10 cellular contexts compared by ENCODE assay signal in genomic region chr10:30554443-30554831, GRCh38.
DNase-seq lines count a peak whose midpoint lies in the region; ATAC-seq and TF ChIP-seq lines count a peak whose summit lies in the region.
"Had no signal": no experiment of that assay in that cellular context is flagged by ENCODE, and none has a peak within 500 bp of the region (broad histone marks: within the 10 kb centered on the region; RNA-seq: fewer than 3 reads in every experiment).

No MANE protein-coding gene starts in this region.

- no peaks in the 10 kb centered on the region for H3K9me2 ChIP-seq in PC-3 (replicated peaks; ENCODE audit: low read length)

- H3K4me2 ChIP-seq in PC-3 (ENCODE audit: low read length) (peak overlapping the region; percentile 70), fibroblast of lung (ENCODE audit: extremely low read depth, insufficient read depth, low read length) (peak overlapping the region; percentile 44)

- BruUV-seq in PC-3 (replicated peaks; lab: Mats Ljungman, UMichigan), result no TSS peak

- H3K9me3 ChIP-seq in PC-3 (ENCODE audit: low read length) (no peaks in the 10 kb centered on the region), fibroblast of lung (ENCODE audit: control insufficient read depth, insufficient read depth, low read depth, low read length) (no peaks in the 10 kb centered on the region), mucosa of stomach (ENCODE audit: control insufficient read depth, low read length) (no peaks in the 10 kb centered on the region), upper lobe of left lung (no peaks in the 10 kb centered on the region)
- H3K9me3 ChIP-seq: ovary had no signal

- peaks cover 10% of the 10 kb centered on the region for H3K4me1 ChIP-seq in PC-3 (ENCODE audit: insufficient read depth, low read length)
- peaks cover 5% of the 10 kb centered on the region for H3K4me1 ChIP-seq in fibroblast of lung (ENCODE audit: control insufficient read depth, extremely low read depth, insufficient read depth, low read length)
- H3K4me1 ChIP-seq in mucosa of stomach (ENCODE audit: control insufficient read depth, insufficient read depth, low read length), result peaks cover 14% of the 10 kb centered on the region
- peaks cover 16 to 30% (median 24%) of the 10 kb centered on the region in 4 donors for H3K4me1 ChIP-seq in upper lobe of left lung

- H3K27me3 ChIP-seq in PC-3 (ENCODE audit: low read length), result no peaks in the 10 kb centered on the region
- no peaks in the 10 kb centered on the region for H3K27me3 ChIP-seq in fibroblast of lung (ENCODE audit: control insufficient read depth, insufficient read depth, low read length)
- no peaks in the 10 kb centered on the region for H3K27me3 ChIP-seq in mucosa of stomach (ENCODE audit: control insufficient read depth, insufficient read depth, low read length)
- no peaks in the 10 kb centered on the region for H3K27me3 ChIP-seq in upper lobe of left lung
- H3K27me3 ChIP-seq: ovary had no signal

- H4K20me1 ChIP-seq in PC-3 (ENCODE audit: low read length) (no peaks in the 10 kb centered on the region), fibroblast of lung (ENCODE audit: control insufficient read depth, extremely low read depth, insufficient read depth, low read length) (no peaks in the 10 kb centered on the region)

- H3K4me3 ChIP-seq in PC-3 (ENCODE audit: low read length) (peak overlapping the region; percentile 37; the same call in 1 of the 2 replicates), fibroblast of lung (replicated peaks in 1 of 4; ENCODE audit: control extremely low read depth in 1 of 4, insufficient read depth in 1 of 4, low read depth in 3 of 4, low read length in 4 of 4) (no peak overlapping the region), mucosa of stomach (ENCODE audit: low read length) (peak overlapping the region; percentile 1), upper lobe of left lung (peak overlapping the region in 2 of 4 donors; percentile 10 to 15)

- H3K9ac ChIP-seq in PC-3 (ENCODE audit: low read length) (no peak overlapping the region), fibroblast of lung (ENCODE audit: insufficient read depth, low read length) (no peak overlapping the region), mucosa of stomach (ENCODE audit: low read length) (no peak overlapping the region)

- no peak for TF ChIP-seq POLR2A in upper lobe of left lung (IDR thresholded peaks at IDR 0.05)

- TF ChIP-seq EP300 in upper lobe of left lung (IDR thresholded peaks at IDR 0.05), result no peak

- H3K27ac ChIP-seq in PC-3 (ENCODE audit: low read length) (no peak overlapping the region), fibroblast of lung (ENCODE audit: insufficient read depth, low read length) (no peak overlapping the region), upper lobe of left lung (peak overlapping the region; percentile 74 to 86 (median 84))

- WGBS in upper lobe of left lung, 2 donors, result 23 to 52% methylated on average over 4 of the region's 4 CpGs

- POLR2A ChIA-PET in PC-3 (lab: Charles Lee; ENCODE audit: unreplicated experiment), result no interaction called here

- intact Hi-C loops in PC-3 (cut with micrococcal nuclease), result no loop called here

- H3K36me3 ChIP-seq in PC-3 (ENCODE audit: low read depth, low read length) (no peaks in the 10 kb centered on the region), fibroblast of lung (ENCODE audit: control insufficient read depth, insufficient read depth, low read length) (no peaks in the 10 kb centered on the region), mucosa of stomach (ENCODE audit: control insufficient read depth, insufficient read depth, low read length) (no peaks in the 10 kb centered on the region), upper lobe of left lung (no peaks in the 10 kb centered on the region)
- H3K36me3 ChIP-seq: ovary had no signal

- no peak for ATAC-seq in PC-3
- peak in 1 of 2 donors; percentile 42 for ATAC-seq in upper lobe of left lung (ENCODE audit: low FRiP score in 2 of 2)

- CTCF ChIA-PET in PC-3 (lab: Charles Lee), result no interaction called here

- H3K79me2 ChIP-seq in PC-3 (ENCODE audit: low read length), result no peaks in the 10 kb centered on the region
- H3K79me2 ChIP-seq in fibroblast of lung (ENCODE audit: control insufficient read depth, insufficient read depth, low read length), result no peaks in the 10 kb centered on the region

- H3F3A ChIP-seq in PC-3 (ENCODE audit: low read length, unreplicated experiment), result no peaks in the 10 kb centered on the region

- DNase-seq in PC-3 (no peak), fibroblast of lung (ENCODE audit: low read depth in 2 of 2) (no peak), upper lobe of left lung (no peak), kidney glomerular epithelial cell (lab: John Stamatoyannopoulos, UW) (no peak), MV-4-11 (lab: John Stamatoyannopoulos, UW) (no peak), KG1 (lab: John Stamatoyannopoulos, UW) (no peak)
- DNase-seq: DMS79, NCI-H1436 treated with DMSO at 0.1 percent for 48 hours had no signal

- TF ChIP-seq CTCF in PC-3 (conservative IDR thresholded peaks at IDR 0.05; ENCODE audit: low read depth, low read length) (no peak), fibroblast of lung (conservative IDR thresholded peaks at IDR 0.05 in 1 of 2, IDR thresholded peaks at IDR 0.05 in 1 of 2; ENCODE audit: low read depth in 1 of 2, low read length in 2 of 2) (no peak), upper lobe of left lung (IDR thresholded peaks at IDR 0.05) (no peak)

- H2AFZ ChIP-seq in PC-3 (ENCODE audit: low read length), result peak overlapping the region; percentile 88
- H2AFZ ChIP-seq in fibroblast of lung (ENCODE audit: low read length), result peak overlapping the region; percentile 50

Comparison
In these comparisons a context has a peak if more than half of its experiments do, and no peak if none do; other contexts are left out.
1. H3K27ac ChIP-seq: peak in upper lobe of left lung (4 of 4); none in PC-3 (single experiment) and fibroblast of lung (single experiment).
2. H3K4me3 ChIP-seq: peak in PC-3 (single experiment) and mucosa of stomach (single experiment); none in fibroblast of lung (0 of 4).